In genomic region chr2:27425039-27425438, GRCh38 we compare ENCODE assay signal across 1 cellular context. TPM values are rescaled to one million over a fixed set of nuclear protein-coding genes. Genes with fewer than 3 reads are reported as not detected.
"Had no signal": no experiment of that assay in that cellular context is flagged by ENCODE, and none has a peak within 500 bp of the region (broad histone marks: within the 10 kb centered on the region; RNA-seq: fewer than 3 reads in every experiment).

No MANE protein-coding gene starts in this region.

RNA-seq across cellular contexts. Expression of gene KRTCAP3, which starts 17.1 kb away (rescaled TPM):
- total RNA-seq: G401 had no signal
